Comparison of ENCODE assay signal across 8 cellular contexts in the genomic region with DNA sequence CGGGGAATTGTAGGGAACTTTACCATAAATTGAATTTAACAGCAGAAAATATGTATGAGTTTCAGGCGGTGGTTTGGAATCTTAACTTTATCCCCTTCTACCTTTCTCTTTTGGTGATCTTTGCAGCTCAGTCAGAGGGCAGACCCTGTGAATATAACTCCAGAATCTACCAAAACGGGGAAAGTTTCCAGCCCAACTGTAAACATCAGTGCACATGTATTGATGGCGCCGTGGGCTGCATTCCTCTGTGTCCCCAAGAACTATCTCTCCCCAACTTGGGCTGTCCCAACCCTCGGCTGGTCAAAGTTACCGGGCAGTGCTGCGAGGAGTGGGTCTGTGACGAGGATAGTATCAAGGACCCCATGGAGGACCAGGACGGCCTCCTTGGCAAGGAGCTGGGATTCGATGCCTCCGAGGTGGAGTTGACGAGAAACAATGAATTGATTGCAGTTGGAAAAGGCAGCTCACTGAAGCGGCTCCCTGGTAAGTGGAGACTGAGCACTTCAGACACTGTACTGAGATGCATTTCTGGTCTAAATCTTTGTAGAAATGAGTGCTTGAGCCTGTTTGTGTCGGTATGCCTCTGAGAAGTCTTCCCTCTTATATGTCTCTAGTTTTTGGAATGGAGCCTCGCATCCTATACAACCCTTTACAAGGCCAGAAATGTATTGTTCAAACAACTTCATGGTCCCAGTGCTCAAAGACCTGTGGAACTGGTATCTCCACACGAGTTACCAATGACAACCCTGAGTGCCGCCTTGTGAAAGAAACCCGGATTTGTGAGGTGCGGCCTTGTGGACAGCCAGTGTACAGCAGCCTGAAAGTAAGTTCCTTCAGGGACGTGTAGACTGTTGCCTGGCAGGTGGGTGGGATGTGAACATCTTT. TPM values are rescaled to one million over a fixed set of nuclear protein-coding genes. Genes with fewer than 3 reads are reported as not detected.
DNase-seq lines count a peak whose midpoint lies in the region; ATAC-seq and TF ChIP-seq lines count a peak whose summit lies in the region.

No MANE protein-coding gene starts in this region.

- intact Hi-C loops in right lobe of liver (cut with DNase I) (no loop called here), aorta (cut with DNase I) (loop anchor here in 1 of 2 donors (2.0 kb wide), 1 partner anchor 47 kb away; no protein-coding TSS in a partner anchor)
- intact Hi-C loops in CD8-positive, alpha-beta T cell (cut with DNase I, micrococcal nuclease), result no loop called here

- no peak for TF ChIP-seq POLR2A in right lobe of liver (IDR thresholded peaks at IDR 0.05)

- peak in 3 of 61 donors; percentile 4 to 21 (median 7) for DNase-seq in caudate nucleus (lab: John Stamatoyannopoulos, UW)
- no peak for DNase-seq in right lobe of liver
- DNase-seq in aorta, result peak in 1 of 2 donors; percentile 79
- DNase-seq in NCI-H446 treated with DMSO at 0.1 percent for 48 hours (lab: John Stamatoyannopoulos, UW), result no peak
- DNase-seq in RPMI8226, result no peak
- no peak for DNase-seq in CD8-positive, alpha-beta T cell

- TF ChIP-seq CTCF in 22Rv1 (IDR thresholded peaks at IDR 0.05) (peak; percentile 23), right lobe of liver (IDR thresholded peaks at IDR 0.05) (peak in 2 of 4 donors; percentile 8 to 15)
- TF ChIP-seq CTCF in CD8-positive, alpha-beta T cell (IDR thresholded peaks at IDR 0.05), result no peak

- H3K27ac ChIP-seq in 22Rv1 (peak overlapping the region; percentile 73), HUES48 (ENCODE audit: low read depth, low read length) (peak overlapping the region; percentile 93), caudate nucleus (ENCODE audit: low read depth, low read length) (peak overlapping the region; percentile 94), right lobe of liver (peak overlapping the region; percentile 91 to 95 (median 91)), aorta (ENCODE audit: low read depth in 1 of 2, low read length in 2 of 2) (peak overlapping the region; percentile 96)
- H3K27ac ChIP-seq in CD8-positive, alpha-beta T cell (ENCODE audit: low read depth, low read length), result no peak overlapping the region

- H3K27me3 ChIP-seq in HUES48 (ENCODE audit: control insufficient read depth, insufficient read depth, low read length) (peaks cover 25% of the 10 kb centered on the region), right lobe of liver (no peaks in the 10 kb centered on the region), aorta (ENCODE audit: control insufficient read depth in 1 of 2, insufficient read depth in 2 of 2, low read length in 1 of 2) (no peaks in the 10 kb centered on the region)
- peaks cover 10% of the 10 kb centered on the region for H3K27me3 ChIP-seq in CD8-positive, alpha-beta T cell (ENCODE audit: insufficient read depth, low read length)

- H3K4me3 ChIP-seq in HUES48 (ENCODE audit: low read depth, low read length), result peak overlapping the region; percentile 96
- peak overlapping the region; percentile 60 to 82 (median 66) for H3K4me3 ChIP-seq in right lobe of liver
- H3K4me3 ChIP-seq in aorta (ENCODE audit: low read length in 2 of 2), result peak overlapping the region; percentile 51 to 100
- H3K4me3 ChIP-seq in CD8-positive, alpha-beta T cell (ENCODE audit: low read depth, low read length), result no peak overlapping the region

- H3K9me3 Mint-ChIP-seq in CD8-positive, alpha-beta T cell, result no peaks in the 10 kb centered on the region

- ATAC-seq in right lobe of liver, result no peak
- ATAC-seq in aorta (ENCODE audit: low FRiP score), result peak; percentile 38
- no peak for ATAC-seq in CD8-positive, alpha-beta T cell

- POLR2A ChIA-PET in CD8-positive, alpha-beta T cell (lab: Charles Lee), result no interaction called here

- peaks cover 21% of the 10 kb centered on the region for H3K4me1 Mint-ChIP-seq in CD8-positive, alpha-beta T cell (ENCODE audit: low read depth)

- peaks cover 52% of the 10 kb centered on the region for H3K27me3 Mint-ChIP-seq in CD8-positive, alpha-beta T cell (ENCODE audit: low read depth)

- H3K4me1 ChIP-seq in HUES48 (ENCODE audit: control insufficient read depth, insufficient read depth, low read length), result peaks cover 51% of the 10 kb centered on the region
- peaks cover 0 to 5% (median 0%) of the 10 kb centered on the region in 4 donors for H3K4me1 ChIP-seq in right lobe of liver
- H3K4me1 ChIP-seq in aorta (ENCODE audit: control insufficient read depth in 1 of 2, insufficient read depth in 2 of 2, low read length in 2 of 2), result no peaks in the 10 kb centered on the region
- peaks cover 13% of the 10 kb centered on the region for H3K4me1 ChIP-seq in CD8-positive, alpha-beta T cell (ENCODE audit: insufficient read depth, low read length)

- H3K9me3 ChIP-seq in HUES48 (ENCODE audit: control insufficient read depth, insufficient read depth, low read length) (no peaks in the 10 kb centered on the region), right lobe of liver (no peaks in the 10 kb centered on the region), aorta (ENCODE audit: control insufficient read depth, low read length) (no peaks in the 10 kb centered on the region)
- no peaks in the 10 kb centered on the region for H3K9me3 ChIP-seq in CD8-positive, alpha-beta T cell (ENCODE audit: low read length)

- no peak overlapping the region for H3K4me3 Mint-ChIP-seq in CD8-positive, alpha-beta T cell

- 53% methylated on average over 12 of the region's 21 CpGs for WGBS in right lobe of liver (ENCODE audit: insufficient coverage, low coverage, low lambda C conversion rate, missing lambda C conversion rate)
- WGBS in aorta, 2 donors, result 4 to 6% methylated on average over 21 of the region's 21 CpGs

- H3K36me3 Mint-ChIP-seq in CD8-positive, alpha-beta T cell, result no peaks in the 10 kb centered on the region

- no peak overlapping the region for H3K27ac Mint-ChIP-seq in CD8-positive, alpha-beta T cell

- CTCF ChIA-PET in CD8-positive, alpha-beta T cell (lab: Charles Lee), result no interaction called here

- peak overlapping the region; percentile 98 for H3K9ac ChIP-seq in HUES48 (ENCODE audit: low read depth, low read length)

- H3K36me3 ChIP-seq in HUES48 (ENCODE audit: control insufficient read depth, insufficient read depth, low read length) (peaks cover 27% of the 10 kb centered on the region), right lobe of liver (peaks cover 0 to 12% (median 4%) of the 10 kb centered on the region in 4 donors), aorta (ENCODE audit: control insufficient read depth in 1 of 2, insufficient read depth in 2 of 2, low read length in 1 of 2) (peaks cover 0 to 5% of the 10 kb centered on the region in 2 donors)
- no peaks in the 10 kb centered on the region for H3K36me3 ChIP-seq in CD8-positive, alpha-beta T cell (ENCODE audit: insufficient read depth, low read length)

RNA-seq across cellular contexts. Expression of a gene that starts 1.5 kb away (rescaled TPM):
- total RNA-seq in right lobe of liver (10 to 100 TPM in 5 of 6 experiments, 1 to 10 TPM in 1; 6.7 to 62.4 (median 47.8) TPM), aorta (1,000 to 10,000 TPM in 1 of 2 donors, 100 to 1,000 TPM in 1; 354 to 2,327 TPM)
- 100 to 1,000 TPM in 1 of 2 donors, 10 to 100 TPM in 1; 56.5 to 949 TPM for polyA plus RNA-seq in aorta
- total RNA-seq in CD8-positive, alpha-beta T cell, result not detected

Comparison
In these comparisons a context has a peak if more than half of its experiments do, and no peak if none do; other contexts are left out.
1. RNA of a gene that starts 1.5 kb away (total RNA-seq): 354 to 2,327 TPM in aorta and 6.7 to 62.4 TPM in right lobe of liver; not detected in CD8-positive, alpha-beta T cell; every median in the first group is over 4 times any median in the second.